Comparison of ENCODE assay signal across 8 cellular contexts in the genomic region with DNA sequence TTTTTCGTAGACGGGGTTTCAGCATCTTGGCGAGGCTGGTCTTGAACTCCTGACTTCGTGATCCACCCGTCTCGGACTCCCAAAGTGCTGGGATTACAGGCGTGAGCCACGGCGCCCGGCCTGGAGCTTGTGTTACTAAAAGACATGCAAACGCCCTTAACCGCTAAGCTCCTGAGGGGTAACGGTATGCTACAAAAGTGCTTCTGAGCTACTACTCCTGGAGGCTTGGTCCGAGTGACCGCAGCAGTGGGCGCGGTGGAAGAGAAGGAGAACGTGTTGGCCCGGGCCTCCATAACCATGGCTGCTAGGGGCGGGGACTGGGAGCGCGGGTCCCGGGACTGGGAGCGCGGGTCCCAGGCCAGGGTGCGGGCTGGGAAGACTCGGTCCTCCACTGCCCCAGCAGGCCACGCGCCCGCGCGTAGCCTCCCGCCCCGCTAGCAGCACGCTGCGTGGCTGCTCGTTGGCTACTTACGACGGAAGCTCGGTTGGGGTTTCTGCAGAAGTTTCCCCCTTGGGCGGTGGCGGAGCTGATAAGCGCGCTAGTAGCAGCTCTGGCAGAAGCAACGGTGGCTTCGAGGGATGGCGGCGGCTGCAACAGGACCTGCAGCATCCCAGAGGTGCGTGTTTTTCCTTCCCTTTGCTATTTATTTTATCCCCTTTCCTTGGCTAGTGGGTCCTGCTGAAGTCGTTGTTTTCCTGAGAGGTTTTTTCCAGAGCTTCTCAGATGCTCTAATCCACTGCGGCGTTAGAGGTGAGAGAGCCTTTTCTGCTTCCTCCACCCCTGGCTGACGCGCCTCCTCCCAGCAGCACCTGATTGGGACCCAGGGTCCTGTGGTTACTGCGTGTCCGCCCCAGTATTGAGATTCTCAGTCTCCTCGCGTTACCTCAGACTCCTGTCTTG.
A peak's percentile ranks its signal among the peaks of the same experiment; 100 is the strongest.
DNase-seq lines count a peak whose midpoint lies in the region; ATAC-seq and TF ChIP-seq lines count a peak whose summit lies in the region.

No MANE protein-coding gene starts in this region.

- no peaks in the 10 kb centered on the region for H3K9me3 Mint-ChIP-seq in neural crest cell

- TF ChIP-seq CTCF in GM06990 (IDR thresholded peaks at IDR 0.05; ENCODE audit: insufficient read depth, low read length, poor library complexity, severe bottlenecking), result no peak
- TF ChIP-seq CTCF in KMS-11 (conservative IDR thresholded peaks at IDR 0.05; ENCODE audit: low read depth, low read length), result no peak
- no peak for TF ChIP-seq CTCF in foreskin keratinocyte (conservative IDR thresholded peaks at IDR 0.05)
- TF ChIP-seq CTCF in neural crest cell (conservative IDR thresholded peaks at IDR 0.05), result no peak

- no peaks in the 10 kb centered on the region for H3K36me3 ChIP-seq in GM06990 (ENCODE audit: control insufficient read depth, insufficient read depth, low read length)
- H3K36me3 ChIP-seq in KMS-11 (ENCODE audit: insufficient read depth), result no peaks in the 10 kb centered on the region

- peaks cover 10% of the 10 kb centered on the region for H3K36me3 Mint-ChIP-seq in neural crest cell (ENCODE audit: low read depth)

- no peaks in the 10 kb centered on the region for H3K27me3 ChIP-seq in GM06990 (replicated peaks; ENCODE audit: control insufficient read depth, insufficient read depth, low read length)
- H3K27me3 ChIP-seq in KMS-11 (ENCODE audit: insufficient read depth, low read depth), result no peaks in the 10 kb centered on the region
- H3K27me3 ChIP-seq in foreskin keratinocyte, result no peaks in the 10 kb centered on the region

- H3K4me1 Mint-ChIP-seq in neural crest cell, result peaks cover 27% of the 10 kb centered on the region

- DNase-seq in GM06990 (ENCODE audit: extremely low read depth, insufficient read length), result peak; percentile 77
- peak; percentile 90 for DNase-seq in SK-N-DZ (ENCODE audit: low spot score)
- DNase-seq in activated naive CD4-positive, alpha-beta T cell treated with Interleukin-2 at 50 U/mL for 16 hours, result peak; percentile 74
- peak; percentile 75 for DNase-seq in foreskin keratinocyte
- peak; percentile 61 for DNase-seq in neural crest cell (ENCODE audit: low read depth, low spot score)
- peak; percentile 72 for DNase-seq in stimulated activated naive CD4-positive, alpha-beta T cell treated with Interleukin-2 at 50 U/mL for 16 hours (lab: John Stamatoyannopoulos, UW)

- ATAC-seq in foreskin keratinocyte, result peak; percentile 82
- ATAC-seq in HG02884 (IDR thresholded peaks at IDR 0.05; ENCODE audit: unreplicated experiment), result no peak

- peak overlapping the region; percentile 67 for H3K4me3 ChIP-seq in GM06990 (replicated peaks; ENCODE audit: low read depth, low read length)
- H3K4me3 ChIP-seq in KMS-11 (IDR thresholded peaks at IDR 0.05; ENCODE audit: insufficient read depth, low read depth, low read length), result no peak overlapping the region

- no peaks in the 10 kb centered on the region for H4K20me1 ChIP-seq in KMS-11 (ENCODE audit: insufficient read depth)

- peak overlapping the region; percentile 90 for H3K27ac ChIP-seq in KMS-11
- no peak overlapping the region for H3K27ac ChIP-seq in foreskin keratinocyte

- H2AFZ ChIP-seq in KMS-11 (ENCODE audit: low read depth), result peak overlapping the region; percentile 99

- H3K9ac ChIP-seq in KMS-11, result peak overlapping the region; percentile 81

- H3K27ac Mint-ChIP-seq in neural crest cell (ENCODE audit: unreplicated experiment), result peak overlapping the region; percentile 85

- H3K4me2 ChIP-seq in KMS-11, result peak overlapping the region; percentile 83

- H3K4me3 Mint-ChIP-seq in neural crest cell, result peak overlapping the region; percentile 97

- no peaks in the 10 kb centered on the region for H3K27me3 Mint-ChIP-seq in neural crest cell (ENCODE audit: low read depth)

- peaks cover 6% of the 10 kb centered on the region for H3K4me1 ChIP-seq in KMS-11 (ENCODE audit: low read depth, poor library complexity, severe bottlenecking)
- no peaks in the 10 kb centered on the region for H3K4me1 ChIP-seq in foreskin keratinocyte

- no peaks in the 10 kb centered on the region; the same call in 1 of the 2 replicates for H3K79me2 ChIP-seq in KMS-11 (ENCODE audit: insufficient read depth, low read depth)
